ENCODE assay signal across 25 cellular contexts in the genomic region with DNA sequence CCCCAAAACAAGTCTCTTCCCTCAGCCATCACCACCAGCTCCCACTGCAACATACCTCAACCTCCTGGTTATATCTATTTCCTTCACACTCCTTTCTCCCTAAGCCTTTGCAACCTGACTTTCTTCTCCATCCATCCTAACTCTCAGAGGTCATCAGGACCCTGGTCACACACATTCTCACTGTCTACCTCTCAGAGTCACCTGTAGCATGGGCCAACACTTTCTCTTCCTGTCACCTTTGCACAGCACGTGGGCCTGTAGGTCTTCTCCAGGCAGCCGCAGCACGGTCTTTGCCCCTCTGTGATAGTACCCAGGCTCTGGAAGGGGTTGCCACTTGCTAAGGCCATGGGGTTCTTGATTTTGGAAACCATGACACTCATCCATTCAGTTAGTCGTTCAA.
"Had no signal": no experiment of that assay in that cellular context is flagged by ENCODE, and none has a peak within 500 bp of the region (broad histone marks: within the 10 kb centered on the region; RNA-seq: fewer than 3 reads in every experiment).

No MANE protein-coding gene starts in this region.

- H3K4me1 ChIP-seq: foreskin keratinocyte, parathyroid adenoma, uterus had no signal

- H3K9me3 ChIP-seq: body of pancreas, left ventricle myocardium inferior, stomach, suprapubic skin, tibial nerve, uterus had no signal

- H3K27ac ChIP-seq: body of pancreas, foreskin keratinocyte, left ventricle myocardium inferior, parathyroid adenoma, stomach, suprapubic skin, tibial nerve, uterus had no signal

- H3K27me3 Mint-ChIP-seq: activated CD4-positive, alpha-beta memory T cell treated with anti-CD3 and anti-CD28 coated beads for 36 hours; activated naive CD8-positive, alpha-beta T cell treated with anti-CD3 and anti-CD28 coated beads, Interleukin-2, amount 50 U/mL, for 24 hours; dendritic cell treated with granulocyte-macrophage colony-stimulating factor and Interleukin-4, amounts not matched to agents 40 ng/mL and 50 ng/mL, for 4 days; stimulated activated memory B cell treated with anti-CD40 and anti-IgM and Interleukin-4, amounts not matched to agents 10 μg/mL and 1 μg/mL and 100 μg/mL, for 72 hours had no signal

- H3K4me3 ChIP-seq: body of pancreas, left ventricle myocardium inferior, stomach, suprapubic skin, tibial nerve, uterus had no signal

- H3K4me3 Mint-ChIP-seq: activated CD4-positive, alpha-beta memory T cell treated with anti-CD3 and anti-CD28 coated beads for 36 hours; activated CD4-positive, alpha-beta T cell treated with anti-CD3 and anti-CD28 coated beads for 36 hours; activated naive CD8-positive, alpha-beta T cell treated with anti-CD3 and anti-CD28 coated beads, Interleukin-2, amount 50 U/mL, for 24 hours; dendritic cell treated with granulocyte-macrophage colony-stimulating factor and Interleukin-4, amounts not matched to agents 40 ng/mL and 50 ng/mL, for 4 days; natural killer cell treated with Interleukin-12 subunit alpha and Interleukin-12 subunit beta and Interleukin-15 and Interleukin-18, amount 100 ng/mL, for 72 hours; stimulated activated memory B cell treated with anti-CD40 and anti-IgM and Interleukin-4, amounts not matched to agents 10 μg/mL and 1 μg/mL and 100 μg/mL, for 72 hours had no signal

- H3K36me3 ChIP-seq: left ventricle myocardium inferior, stomach, suprapubic skin, tibial nerve, uterus had no signal

- DNase-seq: activated CD4-positive, alpha-beta memory T cell treated with anti-CD3 and anti-CD28 coated beads for 36 hours; activated CD4-positive, alpha-beta T cell treated with anti-CD3 and anti-CD28 coated beads for 36 hours; activated effector memory CD4-positive, alpha-beta T cell treated with anti-CD3 and anti-CD28 coated beads, Interleukin-2, amount 50 U/mL, for 16 hours; activated naive CD4-positive, alpha-beta T cell treated with anti-CD3 and anti-CD28 coated beads, Interleukin-2, amount 50 U/mL, for 16 hours; activated naive CD8-positive, alpha-beta T cell treated with anti-CD3 and anti-CD28 coated beads, Interleukin-2, amount 50 U/mL, for 24 hours; activated T-cell treated with anti-CD3 and anti-CD28 coated beads for 4 hours; body of pancreas; effector CD4-positive, alpha-beta T cell; erythroblast; foreskin keratinocyte; kidney glomerular epithelial cell; left ventricle myocardium inferior; midbrain; nucleus accumbens; small intestine; stimulated activated CD4-positive, alpha-beta T cell treated with anti-CD3 and anti-CD28 coated beads, Interleukin-2, amount 100 ng/mL, for 24 hours; stomach; uterus had no signal

- H3K27ac Mint-ChIP-seq: activated CD4-positive, alpha-beta memory T cell treated with anti-CD3 and anti-CD28 coated beads for 36 hours; activated CD4-positive, alpha-beta T cell treated with anti-CD3 and anti-CD28 coated beads for 36 hours; activated naive CD8-positive, alpha-beta T cell treated with anti-CD3 and anti-CD28 coated beads, Interleukin-2, amount 50 U/mL, for 24 hours; dendritic cell treated with granulocyte-macrophage colony-stimulating factor and Interleukin-4, amounts not matched to agents 40 ng/mL and 50 ng/mL, for 4 days; natural killer cell treated with Interleukin-12 subunit alpha and Interleukin-12 subunit beta and Interleukin-15 and Interleukin-18, amount 100 ng/mL, for 72 hours; stimulated activated memory B cell treated with anti-CD40 and anti-IgM and Interleukin-4, amounts not matched to agents 10 μg/mL and 1 μg/mL and 100 μg/mL, for 72 hours had no signal

- H3K9me3 Mint-ChIP-seq: natural killer cell treated with Interleukin-12 subunit alpha and Interleukin-12 subunit beta and Interleukin-15 and Interleukin-18, amount 100 ng/mL, for 72 hours had no signal

- ATAC-seq: activated CD4-positive, alpha-beta T cell treated with anti-CD3 and anti-CD28 coated beads for 36 hours; activated naive CD8-positive, alpha-beta T cell treated with anti-CD3 and anti-CD28 coated beads, Interleukin-2, amount 50 U/mL, for 24 hours; body of pancreas; foreskin keratinocyte; sciatic nerve; stimulated activated memory B cell treated with anti-CD40 and anti-IgM and Interleukin-4, amounts not matched to agents 10 μg/mL and 1 μg/mL and 100 μg/mL, for 72 hours had no signal

- H3K9ac ChIP-seq: parathyroid adenoma had no signal

- H3K4me1 Mint-ChIP-seq: activated CD4-positive, alpha-beta T cell treated with anti-CD3 and anti-CD28 coated beads for 36 hours; stimulated activated memory B cell treated with anti-CD40 and anti-IgM and Interleukin-4, amounts not matched to agents 10 μg/mL and 1 μg/mL and 100 μg/mL, for 72 hours had no signal

- H3K27me3 ChIP-seq: body of pancreas, foreskin keratinocyte, stomach, suprapubic skin, tibial nerve, uterus had no signal

- H3K36me3 Mint-ChIP-seq: activated CD4-positive, alpha-beta memory T cell treated with anti-CD3 and anti-CD28 coated beads for 36 hours; natural killer cell treated with Interleukin-12 subunit alpha and Interleukin-12 subunit beta and Interleukin-15 and Interleukin-18, amount 100 ng/mL, for 72 hours; stimulated activated memory B cell treated with anti-CD40 and anti-IgM and Interleukin-4, amounts not matched to agents 10 μg/mL and 1 μg/mL and 100 μg/mL, for 72 hours had no signal
